In the genomic region with DNA sequence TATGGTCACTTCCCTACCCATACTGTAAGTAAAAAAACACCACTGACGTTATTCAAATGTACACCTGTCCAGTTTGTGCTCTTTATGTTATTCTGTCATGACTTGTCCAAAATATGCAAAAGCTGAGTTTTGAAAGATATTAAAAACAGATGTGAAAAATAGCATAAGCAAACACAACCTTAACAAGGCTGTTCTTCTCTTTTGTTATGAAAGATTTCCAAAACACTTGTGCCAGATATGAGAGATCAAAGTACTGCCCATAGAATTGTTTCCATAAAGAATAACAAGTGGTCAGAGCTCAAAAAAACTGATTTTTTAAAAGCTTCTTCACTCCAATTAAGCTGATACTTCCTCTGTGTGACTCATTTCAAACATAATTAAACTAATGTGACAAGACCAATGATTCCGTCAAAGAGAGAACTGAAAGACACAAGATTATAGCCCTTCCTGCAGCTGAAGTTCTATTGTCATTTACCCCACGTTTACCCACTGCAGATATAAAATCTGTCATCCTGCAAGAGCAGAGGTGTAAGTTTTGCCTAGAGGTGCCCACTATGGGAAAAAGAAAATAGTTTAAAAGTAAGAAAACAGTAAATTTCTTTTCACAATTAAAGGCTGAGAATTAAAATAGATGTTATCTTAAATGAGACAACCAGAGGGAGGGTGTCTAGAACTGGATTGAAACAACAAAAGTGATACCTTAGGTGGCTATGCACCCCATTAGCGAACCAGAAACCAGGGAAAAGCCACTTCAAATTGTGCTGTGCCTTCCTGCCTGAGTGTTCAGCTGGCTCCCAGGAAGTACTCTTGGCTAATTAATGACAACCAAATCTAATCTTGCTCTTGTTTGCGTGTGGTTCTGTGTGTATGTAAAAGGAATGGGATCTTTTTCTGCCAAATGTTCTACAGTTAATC, we compare ENCODE assay signal across 9 cellular contexts.
DNase-seq lines count a peak whose midpoint lies in the region; ATAC-seq lines count a peak whose summit lies in the region.
"Had no signal": no experiment of that assay in that cellular context is flagged by ENCODE, and none has a peak within 500 bp of the region (broad histone marks: within the 10 kb centered on the region; RNA-seq: fewer than 3 reads in every experiment).

No MANE protein-coding gene starts in this region.

- no peaks in the 10 kb centered on the region for H3K9me3 Mint-ChIP-seq in effector memory CD8-positive, alpha-beta T cell

- H3K4me3 Mint-ChIP-seq in effector memory CD8-positive, alpha-beta T cell = no peak overlapping the region
- H3K4me3 Mint-ChIP-seq: activated naive CD8-positive, alpha-beta T cell had no signal

- ATAC-seq in GM18499 (IDR thresholded peaks at IDR 0.05; ENCODE audit: insufficient read depth, unreplicated experiment) (peak; percentile 92), HG02678 (IDR thresholded peaks at IDR 0.05; ENCODE audit: unreplicated experiment) (peak; percentile 87)
- no peak for ATAC-seq in effector memory CD8-positive, alpha-beta T cell (replicated peaks)

- intact Hi-C loops in posterior cingulate gyrus (cut with DNase I) = loop anchor here (10.0 kb wide), 1 partner anchor 545 kb away; no protein-coding TSS in a partner anchor

- peak; percentile 69 for DNase-seq in NCI-H146 treated with DMSO at 0.1 percent for 48 hours (lab: John Stamatoyannopoulos, UW; ENCODE audit: unreplicated experiment)
- peak; percentile 10 for DNase-seq in fibroblast of gingiva (ENCODE audit: low read depth)
- DNase-seq in posterior cingulate gyrus = no peak
- DNase-seq in effector memory CD8-positive, alpha-beta T cell = no peak
- no peak for DNase-seq in activated CD8-positive, alpha-beta memory T cell treated with anti-CD3 and anti-CD28 coated beads, Interleukin-2, amount 50 U/mL, for 4 hours
- DNase-seq in activated effector memory CD4-positive, alpha-beta T cell treated with Interleukin-2 at 50 U/mL for 16 hours = no peak

- no peaks in the 10 kb centered on the region for H3K4me1 Mint-ChIP-seq in effector memory CD8-positive, alpha-beta T cell (ENCODE audit: low read depth in 2 of 2)

- no peaks in the 10 kb centered on the region for H3K36me3 Mint-ChIP-seq in effector memory CD8-positive, alpha-beta T cell (ENCODE audit: insufficient read depth)
- H3K36me3 Mint-ChIP-seq: activated naive CD8-positive, alpha-beta T cell had no signal

- no peaks in the 10 kb centered on the region for H3K27me3 Mint-ChIP-seq in effector memory CD8-positive, alpha-beta T cell
- H3K27me3 Mint-ChIP-seq: activated naive CD8-positive, alpha-beta T cell had no signal

- no peak overlapping the region for H3K27ac Mint-ChIP-seq in effector memory CD8-positive, alpha-beta T cell
- H3K27ac Mint-ChIP-seq: activated naive CD8-positive, alpha-beta T cell had no signal

Comparison
In these comparisons a context has a peak if more than half of its experiments do, and no peak if none do; other contexts are left out.
1. DNase-seq: peak in NCI-H146 treated with DMSO at 0.1 percent for 48 hours (single experiment) and fibroblast of gingiva (single experiment); none in posterior cingulate gyrus (0 of 10), effector memory CD8-positive, alpha-beta T cell (0 of 3), activated CD8-positive, alpha-beta memory T cell treated with anti-CD3 and anti-CD28 coated beads, Interleukin-2, amount 50 U/mL, for 4 hours (single experiment) and activated effector memory CD4-positive, alpha-beta T cell treated with Interleukin-2 at 50 U/mL for 16 hours (single experiment).